In genomic region chr11:118382954-118383353, GRCh38 we compare ENCODE assay signal across 27 cellular contexts. TPM values are rescaled to one million over a fixed set of nuclear protein-coding genes. Genes with fewer than 3 reads are reported as not detected.
DNase-seq lines count a peak whose midpoint lies in the region; ATAC-seq and TF ChIP-seq lines count a peak whose summit lies in the region.
"Had no signal": no experiment of that assay in that cellular context is flagged by ENCODE, and none has a peak within 500 bp of the region (broad histone marks: within the 10 kb centered on the region; RNA-seq: fewer than 3 reads in every experiment).

No MANE protein-coding gene starts in this region.

- H2BK5ac ChIP-seq in IMR-90 (ENCODE audit: low read depth, low read length, poor library complexity, severe bottlenecking) = no peak overlapping the region

- H3K4me1 Mint-ChIP-seq in endodermal cell = peaks cover 10% of the 10 kb centered on the region
- H3K4me1 Mint-ChIP-seq: CD14-positive monocyte; CD4-positive, alpha-beta memory T cell; CD8-positive, alpha-beta memory T cell had no signal

- H3K36me3 ChIP-seq in IMR-90 (ENCODE audit: control insufficient read depth, insufficient read depth, low read length) (peaks cover 47% of the 10 kb centered on the region), WERI-Rb-1 (peaks cover 80% of the 10 kb centered on the region), endodermal cell (ENCODE audit: control insufficient read depth, insufficient read depth, low read length) (peaks cover 76% of the 10 kb centered on the region)

- no peak overlapping the region for H3K4me3 Mint-ChIP-seq in endodermal cell
- H3K4me3 Mint-ChIP-seq: CD14-positive monocyte; CD4-positive, alpha-beta memory T cell; CD4-positive, CD25-positive, alpha-beta regulatory T cell; CD8-positive, alpha-beta memory T cell had no signal

- H4K8ac ChIP-seq in IMR-90 (ENCODE audit: low read depth in 2 of 2, low read length in 2 of 2) = no peak overlapping the region

- H3K4ac ChIP-seq in IMR-90 (ENCODE audit: low read depth, low read length) = no peak overlapping the region

- no peak overlapping the region for H4K5ac ChIP-seq in IMR-90 (ENCODE audit: low read depth, low read length)

- no peak overlapping the region for H3K9ac ChIP-seq in IMR-90 (ENCODE audit: low read depth, low read length)
- H3K9ac ChIP-seq in endodermal cell (ENCODE audit: extremely low read depth, low read length, poor library complexity, severe bottlenecking) = peak overlapping the region; percentile 17
- H3K9ac ChIP-seq: BLaER1 had no signal

- no peak overlapping the region for H2BK15ac ChIP-seq in IMR-90 (ENCODE audit: low read depth, low read length)

- dilution Hi-C loops in IMR-90 (cut with HindIII; ENCODE audit: low sequenced_read_pairs, unreplicated experiment) = no loop called here

- H3K79me1 ChIP-seq in IMR-90 (ENCODE audit: low read depth in 1 of 2, low read length in 2 of 2) = no peaks in the 10 kb centered on the region

- DNase-seq in IMR-90 (no peak), WERI-Rb-1 (no peak), endodermal cell (no peak), NCI-H69 (lab: John Stamatoyannopoulos, UW) (no peak), T1000 (lab: John Stamatoyannopoulos, UW) (no peak)
- DNase-seq: 8988T; ACHN; BE2C; C1 segment of cervical spinal cord; CD4-positive, alpha-beta memory T cell; CD4-positive, CD25-positive, alpha-beta regulatory T cell; CD8-positive, alpha-beta memory T cell; COR-L47; DMS 273 treated with DMSO at 0.1 percent for 48 hours; DMS153; DMS53; DMS79; DND-41; EL; GDM1 had no signal

- H2AK9ac ChIP-seq in IMR-90 (replicated peaks; ENCODE audit: low read depth, low read length, poor library complexity) = no peak overlapping the region

- H3K9me1 ChIP-seq in IMR-90 (ENCODE audit: insufficient read depth, low read length) = no peaks in the 10 kb centered on the region

- H3K4me1 ChIP-seq in IMR-90 (ENCODE audit: control insufficient read depth, insufficient read depth, low read length) (no peaks in the 10 kb centered on the region), endodermal cell (ENCODE audit: control insufficient read depth, insufficient read depth, low read length) (peaks cover 7% of the 10 kb centered on the region)
- H3K4me1 ChIP-seq: BE2C, BLaER1 had no signal

- intact Hi-C loops in IMR-90 (cut with micrococcal nuclease) = no loop called here

- H3K23ac ChIP-seq in IMR-90 (ENCODE audit: low read depth, low read length) = no peak overlapping the region

- POLR2A ChIA-PET in IMR-90 (lab: Charles Lee; ENCODE audit: unreplicated experiment) = no interaction called here

- H4K91ac ChIP-seq in IMR-90 (ENCODE audit: insufficient read depth, low read depth, low read length) = no peak overlapping the region

- TF ChIP-seq CTCF in IMR-90 (conservative IDR thresholded peaks at IDR 0.05; ENCODE audit: low read depth, low read length) (no peak), WERI-Rb-1 (IDR thresholded peaks at IDR 0.05; ENCODE audit: low read depth, low read length) (no peak), endodermal cell (conservative IDR thresholded peaks at IDR 0.05) (no peak)

- no peak overlapping the region for H2AFZ ChIP-seq in IMR-90 (replicated peaks; ENCODE audit: low read length, poor library complexity)

- H4K20me1 ChIP-seq in IMR-90 (ENCODE audit: insufficient read depth, low read length) = no peaks in the 10 kb centered on the region
- H4K20me1 ChIP-seq: BLaER1 had no signal

- H3K9me3 Mint-ChIP-seq in endodermal cell = no peaks in the 10 kb centered on the region
- H3K9me3 Mint-ChIP-seq: CD14-positive monocyte; CD4-positive, alpha-beta memory T cell; CD4-positive, CD25-positive, alpha-beta regulatory T cell; CD8-positive, alpha-beta memory T cell had no signal

- H3K27ac ChIP-seq in IMR-90 (ENCODE audit: insufficient read depth, low read length) (no peak overlapping the region), WERI-Rb-1 (peak overlapping the region; percentile 9; the same call in 1 of the 2 replicates), endodermal cell (ENCODE audit: low read depth, low read length) (no peak overlapping the region)
- H3K27ac ChIP-seq: BLaER1 had no signal

- no peaks in the 10 kb centered on the region for H3K27me3 Mint-ChIP-seq in endodermal cell (ENCODE audit: insufficient read depth)
- H3K27me3 Mint-ChIP-seq: CD4-positive, alpha-beta memory T cell; CD4-positive, CD25-positive, alpha-beta regulatory T cell; CD8-positive, alpha-beta memory T cell had no signal

- no peak for TF ChIP-seq POLR2A in IMR-90 (IDR thresholded peaks at IDR 0.05; ENCODE audit: low read depth, low read length)

- no peak overlapping the region for H2AK5ac ChIP-seq in IMR-90 (ENCODE audit: low read depth, low read length)

- no peak overlapping the region for H3K18ac ChIP-seq in IMR-90 (ENCODE audit: low read depth, low read length)

- in situ Hi-C loops in IMR-90 (cut with MboI; ENCODE audit: low sequenced_read_pairs) = no loop called here

- peaks cover 54% of the 10 kb centered on the region for H3K36me3 Mint-ChIP-seq in endodermal cell (ENCODE audit: low read depth)

- WGBS in IMR-90 (ENCODE audit: extremely low coverage in 2 of 2, insufficient read length in 1 of 2), 2 experiments = no CpG with 5 or more reads among the region's 3 CpGs
- 94 to 95% methylated on average over 2 to 3 of the region's 3 CpGs for WGBS in endodermal cell (ENCODE audit: insufficient coverage in 1 of 2, insufficient read length in 1 of 2), 2 experiments

- H3K4me3 ChIP-seq in IMR-90 (ENCODE audit: insufficient read depth, low read depth, low read length) (no peak overlapping the region), WERI-Rb-1 (ENCODE audit: low read depth, low read length) (no peak overlapping the region), endodermal cell (ENCODE audit: low read length) (no peak overlapping the region)
- H3K4me3 ChIP-seq: BLaER1, GM12878 had no signal

- H3K4me2 ChIP-seq in IMR-90 (ENCODE audit: low read depth, low read length) = no peak overlapping the region
- H3K4me2 ChIP-seq: BLaER1 had no signal

- no peak overlapping the region for H3K14ac ChIP-seq in IMR-90 (replicated peaks; ENCODE audit: low read depth, low read length)

- H3K56ac ChIP-seq in IMR-90 (ENCODE audit: extremely low read depth, insufficient read depth, low read length) = no peak overlapping the region

- peak overlapping the region; percentile 82 for H3K27ac Mint-ChIP-seq in endodermal cell

- no peak overlapping the region for H2BK20ac ChIP-seq in IMR-90 (ENCODE audit: low read depth, low read length)

- H3K9me3 ChIP-seq in IMR-90 (ENCODE audit: control insufficient read depth, insufficient read depth, low read length) (no peaks in the 10 kb centered on the region), WERI-Rb-1 (ENCODE audit: severe bottlenecking) (no peaks in the 10 kb centered on the region), endodermal cell (ENCODE audit: control insufficient read depth, low read length) (no peaks in the 10 kb centered on the region)
- H3K9me3 ChIP-seq: BE2C, BLaER1 had no signal

- CTCF ChIA-PET in IMR-90 (lab: Yijun Ruan, JAX) = interaction anchor here (0.7 kb wide), 1 partner anchor 1035 kb away, joined by 4 read pairs; no protein-coding TSS in a partner anchor

- no peak overlapping the region for H2BK120ac ChIP-seq in IMR-90 (ENCODE audit: low read depth, low read length)

- no peak for ATAC-seq in IMR-90 (ENCODE audit: low read depth)
- ATAC-seq: GM12878 had no signal

- no peak for TF ChIP-seq RAD21 in IMR-90 (IDR thresholded peaks at IDR 0.05; ENCODE audit: low read length)

- BruUV-seq in IMR-90 (replicated peaks; lab: Mats Ljungman, UMichigan) = no TSS peak

- no peaks in the 10 kb centered on the region for H3K27me3 ChIP-seq in IMR-90 (ENCODE audit: control insufficient read depth, insufficient read depth, low read length)
- no peaks in the 10 kb centered on the region for H3K27me3 ChIP-seq in WERI-Rb-1 (ENCODE audit: insufficient read depth, low read depth, severe bottlenecking)
- H3K27me3 ChIP-seq in endodermal cell (ENCODE audit: control insufficient read depth, insufficient read depth, low read length, poor library complexity, severe bottlenecking) = no peaks in the 10 kb centered on the region
- H3K27me3 ChIP-seq: BE2C, BLaER1 had no signal

TF ChIP-seq in IMR-90, 13 proteins besides CTCF, POLR2A, EP300 and RAD21 (continues in another document):
- 0 out of 2 replicates have a peak, but pooled peaks have one; percentile 27 for TF ChIP-seq CEBPB (IDR thresholded peaks at IDR 0.05; ENCODE audit: low read depth, low read length)

RNA-seq across cellular contexts. Expression of gene ATP5MG, which starts 18.5 kb away (rescaled TPM):
- 71.1 and 219 TPM in 2 replicates for total RNA-seq in IMR-90 (2012; rRNA removed)
- 144 and 149 TPM in 2 replicates for polyA plus RNA-seq in IMR-90 (2012; rRNA removed)
- 87.3 and 230 TPM in 2 replicates for polyA plus RNA-seq in IMR-90 (2012; cell fraction: cytosol; rRNA removed)
- 19.7 and 67.4 TPM in 2 replicates for polyA plus RNA-seq in IMR-90 (2012; cell fraction: nucleus; rRNA removed; ENCODE audit: low replicate concordance)
- total RNA-seq in endodermal cell = 100 to 1,000 TPM; 214 to 283 TPM
- 189 TPM for polyA plus RNA-seq in endodermal cell (2013, experiment 1 of 2)
- 171 TPM for polyA plus RNA-seq in endodermal cell (2013, experiment 2 of 2)

RNA-seq across cellular contexts. Expression of gene UBE4A, which starts 23.6 kb away (rescaled TPM):
- total RNA-seq in IMR-90 (2012; rRNA removed) (69.7 and 71.1 TPM in 2 replicates), endodermal cell (10 to 100 TPM; 39.6 to 42.6 TPM)
- polyA plus RNA-seq in IMR-90 (2012; rRNA removed) = 11.4 and 15.2 TPM in 2 replicates
- polyA plus RNA-seq in IMR-90 (2012; cell fraction: cytosol; rRNA removed) = 3.4 and 6.2 TPM in 2 replicates
- polyA plus RNA-seq in IMR-90 (2012; cell fraction: nucleus; rRNA removed; ENCODE audit: low replicate concordance) = 2.9 and 20.1 TPM in 2 replicates
- 27.3 TPM for polyA plus RNA-seq in endodermal cell (2013, experiment 1 of 2)
- 26.2 TPM for polyA plus RNA-seq in endodermal cell (2013, experiment 2 of 2)

RNA-seq across cellular contexts. Expression of gene CD3G, which starts 38.8 kb away (rescaled TPM):
- total RNA-seq in IMR-90 (2012; rRNA removed) (not detected in 2 replicates), endodermal cell (not detected)
- not detected in 2 replicates for polyA plus RNA-seq in IMR-90 (2012; rRNA removed)
- not detected in 2 replicates for polyA plus RNA-seq in IMR-90 (2012; cell fraction: cytosol; rRNA removed)
- polyA plus RNA-seq in IMR-90 (2012; cell fraction: nucleus; rRNA removed; ENCODE audit: low replicate concordance) = not detected in 2 replicates
- not detected for polyA plus RNA-seq in endodermal cell (2013, experiment 1 of 2)
- polyA plus RNA-seq in endodermal cell (2013, experiment 2 of 2) = not detected
- total RNA-seq: A673, Daoy, G401 had no signal
- polyA plus RNA-seq: AG04450 had no signal

RNA-seq across cellular contexts. Expression of gene CD3D, which starts 40.4 kb away (rescaled TPM):
- total RNA-seq in IMR-90 (2012; rRNA removed) (not detected in 2 replicates), endodermal cell (under 1 TPM in 1 of 2 donors, not detected in 1; 0.92 TPM)
- not detected in 2 replicates for polyA plus RNA-seq in IMR-90 (2012; rRNA removed)
- polyA plus RNA-seq in IMR-90 (2012; cell fraction: cytosol; rRNA removed) = not detected in 2 replicates
- not detected in 2 replicates for polyA plus RNA-seq in IMR-90 (2012; cell fraction: nucleus; rRNA removed; ENCODE audit: low replicate concordance)
- polyA plus RNA-seq in endodermal cell (2013, experiment 1 of 2) = not detected
- polyA plus RNA-seq in endodermal cell (2013, experiment 2 of 2) = not detected
- total RNA-seq: A673, G401 had no signal
- polyA plus RNA-seq: AG04450 had no signal

RNA-seq across cellular contexts. Expression of gene KMT2A, which starts 53.3 kb away (rescaled TPM):
- total RNA-seq in IMR-90 (2012; rRNA removed) (19.7 and 21.1 TPM in 2 replicates), endodermal cell (10 to 100 TPM; 76.9 to 78.8 TPM)
- polyA plus RNA-seq in IMR-90 (2012; rRNA removed) = 15.0 and 18.2 TPM in 2 replicates
- polyA plus RNA-seq in IMR-90 (2012; cell fraction: cytosol; rRNA removed) = 6.1 and 6.3 TPM in 2 replicates
- 26.7 and 54.4 TPM in 2 replicates for polyA plus RNA-seq in IMR-90 (2012; cell fraction: nucleus; rRNA removed; ENCODE audit: low replicate concordance)
- polyA plus RNA-seq in endodermal cell (2013, experiment 1 of 2) = 31.8 TPM
- polyA plus RNA-seq in endodermal cell (2013, experiment 2 of 2) = 34.7 TPM
